8 cellular contexts compared by ENCODE assay signal in the genomic region with DNA sequence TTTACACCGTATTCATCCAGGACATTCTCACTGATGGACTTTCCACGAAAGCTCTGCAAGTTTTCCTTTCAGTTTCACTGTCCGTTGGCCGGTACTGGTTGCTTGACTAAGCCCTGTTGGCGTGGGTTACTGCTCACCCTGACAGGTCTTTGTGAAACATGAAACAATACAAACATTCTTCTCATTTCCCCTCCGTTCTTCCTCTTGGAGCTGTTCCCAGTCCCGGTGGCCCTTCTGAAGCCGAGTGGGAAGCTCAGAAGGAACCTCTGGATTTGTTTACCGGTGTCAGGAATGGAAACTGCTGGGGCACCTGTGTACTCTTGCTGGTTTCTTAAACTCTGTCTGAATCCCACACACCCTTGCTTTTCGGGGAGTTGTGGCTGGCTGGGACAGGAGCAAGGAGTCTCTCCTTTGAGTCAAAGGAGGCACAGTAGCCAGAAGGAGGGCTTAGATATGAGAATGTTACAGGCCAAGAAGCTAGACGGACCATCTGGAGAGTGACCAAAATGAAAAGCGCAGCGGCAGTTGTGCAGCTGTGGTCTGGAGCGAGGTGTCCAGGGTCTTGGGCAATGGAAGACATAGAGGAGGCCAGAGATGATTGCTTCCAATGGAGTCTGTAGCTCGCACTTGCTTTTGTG. TPM values are rescaled to one million over a fixed set of nuclear protein-coding genes. Genes with fewer than 3 reads are reported as not detected.
DNase-seq lines count a peak whose midpoint lies in the region; ATAC-seq and TF ChIP-seq lines count a peak whose summit lies in the region.

No MANE protein-coding gene starts in this region.

- TF ChIP-seq POLR2A in sigmoid colon (IDR thresholded peaks at IDR 0.05): no peak

- H3K4me3 Mint-ChIP-seq in CD8-positive, alpha-beta memory T cell: peak overlapping the region in 6 of 7 donors; percentile 53 to 81 (median 78)
- peak overlapping the region; percentile 56 for H3K4me3 Mint-ChIP-seq in activated naive CD8-positive, alpha-beta T cell treated with anti-CD3 and anti-CD28 coated beads, Interleukin-2, amount 50 U/mL, for 24 hours

- no peaks in the 10 kb centered on the region for H3K9me3 Mint-ChIP-seq in CD8-positive, alpha-beta memory T cell
- H3K9me3 Mint-ChIP-seq in activated naive CD8-positive, alpha-beta T cell treated with anti-CD3 and anti-CD28 coated beads, Interleukin-2, amount 50 U/mL, for 24 hours: no peaks in the 10 kb centered on the region

- POLR2A ChIA-PET in CD8-positive, alpha-beta memory T cell (lab: Charles Lee): no interaction called here

- peaks cover 7% of the 10 kb centered on the region for H3K4me1 ChIP-seq in CD8-positive, alpha-beta memory T cell (ENCODE audit: insufficient read depth, low read length)
- H3K4me1 ChIP-seq in sigmoid colon: peaks cover 0 to 15% (median 10%) of the 10 kb centered on the region in 4 donors
- peaks cover 5% of the 10 kb centered on the region for H3K4me1 ChIP-seq in effector memory CD4-positive, alpha-beta T cell (ENCODE audit: control insufficient read depth, insufficient read depth, low read length, poor library complexity, severe bottlenecking)

- peak overlapping the region; percentile 69 for H3K27ac ChIP-seq in CD8-positive, alpha-beta memory T cell (ENCODE audit: low read depth, low read length)
- H3K27ac ChIP-seq in sigmoid colon: peak overlapping the region; percentile 72 to 84 (median 76)
- no peak overlapping the region for H3K27ac ChIP-seq in effector memory CD4-positive, alpha-beta T cell (ENCODE audit: insufficient read depth, low read length, poor library complexity, severe bottlenecking)

- TF ChIP-seq EP300 in Ishikawa (IDR thresholded peaks at IDR 0.05; ENCODE audit: borderline replicate concordance): peak; percentile 30; the same call in 1 of the 2 replicates
- no peak for TF ChIP-seq EP300 in sigmoid colon (IDR thresholded peaks at IDR 0.05)

- H3K9me3 ChIP-seq in CD8-positive, alpha-beta memory T cell (ENCODE audit: low read length): no peaks in the 10 kb centered on the region
- no peaks in the 10 kb centered on the region for H3K9me3 ChIP-seq in sigmoid colon
- no peaks in the 10 kb centered on the region for H3K9me3 ChIP-seq in effector memory CD4-positive, alpha-beta T cell (ENCODE audit: control insufficient read depth, low read length)

- DNase-seq in CD8-positive, alpha-beta memory T cell: no peak
- peak; percentile 7 for DNase-seq in activated naive CD8-positive, alpha-beta T cell treated with anti-CD3 and anti-CD28 coated beads, Interleukin-2, amount 50 U/mL, for 24 hours
- DNase-seq in left ventricle myocardium superior (peak; percentile 50), sigmoid colon (peak; percentile 86), occipital lobe (lab: John Stamatoyannopoulos, UW) (no peak)
- no peak for DNase-seq in effector memory CD4-positive, alpha-beta T cell

- H3K27me3 ChIP-seq in CD8-positive, alpha-beta memory T cell (ENCODE audit: insufficient read depth, low read length, poor library complexity, severe bottlenecking): no peaks in the 10 kb centered on the region
- H3K27me3 ChIP-seq in sigmoid colon: no peaks in the 10 kb centered on the region
- H3K27me3 ChIP-seq in effector memory CD4-positive, alpha-beta T cell (replicated peaks; ENCODE audit: control insufficient read depth, insufficient read depth, low read length, poor library complexity, severe bottlenecking): no peaks in the 10 kb centered on the region

- H3K27ac Mint-ChIP-seq in CD8-positive, alpha-beta memory T cell: peak overlapping the region in 4 of 8 donors; percentile 13 to 90 (median 42)
- no peak overlapping the region for H3K27ac Mint-ChIP-seq in activated naive CD8-positive, alpha-beta T cell treated with anti-CD3 and anti-CD28 coated beads, Interleukin-2, amount 50 U/mL, for 24 hours

- intact Hi-C loops in left ventricle myocardium superior (cut with micrococcal nuclease) (no loop called here), sigmoid colon (cut with DNase I) (loop anchor here (5.0 to 10.0 kb wide), 2 partner anchors 177 to 589 kb away; no protein-coding TSS in a partner anchor)

- ATAC-seq in GM19395 (IDR thresholded peaks at IDR 0.05; ENCODE audit: unreplicated experiment) (peak; percentile 60), left ventricle myocardium superior (peak; percentile 92)
- ATAC-seq in activated naive CD8-positive, alpha-beta T cell treated with anti-CD3 and anti-CD28 coated beads, Interleukin-2, amount 50 U/mL, for 24 hours: no peak

- peak overlapping the region; percentile 36 for H3K4me3 ChIP-seq in CD8-positive, alpha-beta memory T cell (ENCODE audit: low read length)
- H3K4me3 ChIP-seq in sigmoid colon: peak overlapping the region; percentile 18 to 41 (median 36)
- no peak overlapping the region for H3K4me3 ChIP-seq in effector memory CD4-positive, alpha-beta T cell (ENCODE audit: insufficient read depth, low read depth, low read length, poor library complexity, severe bottlenecking)

- H3K36me3 Mint-ChIP-seq in CD8-positive, alpha-beta memory T cell: no peaks in the 10 kb centered on the region
- no peaks in the 10 kb centered on the region for H3K36me3 Mint-ChIP-seq in activated naive CD8-positive, alpha-beta T cell treated with anti-CD3 and anti-CD28 coated beads, Interleukin-2, amount 50 U/mL, for 24 hours (ENCODE audit: low read depth)

- TF ChIP-seq RAD21 in Ishikawa (IDR thresholded peaks at IDR 0.05; ENCODE audit: low read depth): no peak

- H3K4me1 Mint-ChIP-seq in CD8-positive, alpha-beta memory T cell: peaks cover 4 to 15% (median 5%) of the 10 kb centered on the region in 3 donors
- peaks cover 6% of the 10 kb centered on the region for H3K4me1 Mint-ChIP-seq in activated naive CD8-positive, alpha-beta T cell treated with anti-CD3 and anti-CD28 coated beads, Interleukin-2, amount 50 U/mL, for 24 hours

- 22 to 29% methylated on average over 15 of the region's 15 CpGs for WGBS in sigmoid colon, 2 donors

- H3K27me3 Mint-ChIP-seq in CD8-positive, alpha-beta memory T cell: peaks cover 5 to 7% of the 10 kb centered on the region in 2 donors
- H3K27me3 Mint-ChIP-seq in activated naive CD8-positive, alpha-beta T cell treated with anti-CD3 and anti-CD28 coated beads, Interleukin-2, amount 50 U/mL, for 24 hours: peaks cover 4% of the 10 kb centered on the region

- no peaks in the 10 kb centered on the region for H3K36me3 ChIP-seq in CD8-positive, alpha-beta memory T cell (ENCODE audit: insufficient read depth, low read length)
- no peaks in the 10 kb centered on the region for H3K36me3 ChIP-seq in sigmoid colon
- H3K36me3 ChIP-seq in effector memory CD4-positive, alpha-beta T cell (ENCODE audit: control insufficient read depth, insufficient read depth, low read length): no peaks in the 10 kb centered on the region

- CTCF ChIA-PET in CD8-positive, alpha-beta memory T cell (lab: Charles Lee): interaction anchor here (0.7 to 2.6 kb wide), 8 partner anchors 32 to 406 kb away, joined by 3 to 14 read pairs (median 3); no protein-coding TSS in a partner anchor

- no peak for TF ChIP-seq CTCF in sigmoid colon (IDR thresholded peaks at IDR 0.05)

TF ChIP-seq in Ishikawa, 13 proteins besides CTCF, POLR2A, EP300 and RAD21:
- peak; percentile 66 for TF ChIP-seq TEAD4 (IDR thresholded peaks at IDR 0.05)
- TF ChIP-seq, protein P1, sequence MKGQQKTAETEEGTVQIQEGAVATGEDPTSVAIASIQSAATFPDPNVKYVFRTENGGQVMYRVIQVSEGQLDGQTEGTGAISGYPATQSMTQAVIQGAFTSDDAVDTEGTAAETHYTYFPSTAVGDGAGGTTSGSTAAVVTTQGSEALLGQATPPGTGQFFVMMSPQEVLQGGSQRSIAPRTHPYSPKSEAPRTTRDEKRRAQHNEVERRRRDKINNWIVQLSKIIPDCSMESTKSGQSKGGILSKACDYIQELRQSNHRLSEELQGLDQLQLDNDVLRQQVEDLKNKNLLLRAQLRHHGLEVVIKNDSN (IDR thresholded peaks at IDR 0.05): no peak
- peak; percentile 82 for TF ChIP-seq NFIC (IDR thresholded peaks at IDR 0.05)
- TF ChIP-seq, protein P2, sequence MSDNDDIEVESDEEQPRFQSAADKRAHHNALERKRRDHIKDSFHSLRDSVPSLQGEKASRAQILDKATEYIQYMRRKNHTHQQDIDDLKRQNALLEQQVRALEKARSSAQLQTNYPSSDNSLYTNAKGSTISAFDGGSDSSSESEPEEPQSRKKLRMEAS (IDR thresholded peaks at IDR 0.05): peak; percentile 31; the same call in 1 of the 2 replicates
TF ChIP-seq in Ishikawa: peak in this region for 3.

RNA-seq across cellular contexts. Expression of a gene that starts 45.7 kb away (rescaled TPM):
- total RNA-seq in CD8-positive, alpha-beta memory T cell: not detected
- not detected for polyA plus RNA-seq in CD8-positive, alpha-beta memory T cell
- total RNA-seq in left ventricle myocardium superior: not detected
- total RNA-seq in sigmoid colon: not detected
- not detected for polyA plus RNA-seq in sigmoid colon
- total RNA-seq in occipital lobe: not detected

Comparison
In these comparisons a context has a peak if more than half of its experiments do, and no peak if none do; other contexts are left out.
1. DNase-seq: peak in activated naive CD8-positive, alpha-beta T cell treated with anti-CD3 and anti-CD28 coated beads, Interleukin-2, amount 50 U/mL, for 24 hours (single experiment), left ventricle myocardium superior (single experiment) and sigmoid colon (single experiment); none in CD8-positive, alpha-beta memory T cell (0 of 5), effector memory CD4-positive, alpha-beta T cell (0 of 3) and occipital lobe (single experiment).